In genomic region chr1:61436016-61436415, GRCh38 we compare ENCODE assay signal across 1 cellular context.
TF ChIP-seq lines count a peak whose summit lies in the region.

No MANE protein-coding gene starts in this region.

TF ChIP-seq in GM23338, 12 proteins besides CTCF, POLR2A, EP300 and RAD21 (continued from another document):
- TF ChIP-seq ZNF462 (CRISPR knock-in tag; IDR thresholded peaks at IDR 0.05) = no peak
- no peak for TF ChIP-seq EZH2phosphoT487 (IDR thresholded peaks at IDR 0.05; ENCODE audit: unreplicated experiment)
- TF ChIP-seq ZNF331 (CRISPR knock-in tag; IDR thresholded peaks at IDR 0.05; ENCODE audit: low read depth) = no peak
- TF ChIP-seq, protein P1, sequence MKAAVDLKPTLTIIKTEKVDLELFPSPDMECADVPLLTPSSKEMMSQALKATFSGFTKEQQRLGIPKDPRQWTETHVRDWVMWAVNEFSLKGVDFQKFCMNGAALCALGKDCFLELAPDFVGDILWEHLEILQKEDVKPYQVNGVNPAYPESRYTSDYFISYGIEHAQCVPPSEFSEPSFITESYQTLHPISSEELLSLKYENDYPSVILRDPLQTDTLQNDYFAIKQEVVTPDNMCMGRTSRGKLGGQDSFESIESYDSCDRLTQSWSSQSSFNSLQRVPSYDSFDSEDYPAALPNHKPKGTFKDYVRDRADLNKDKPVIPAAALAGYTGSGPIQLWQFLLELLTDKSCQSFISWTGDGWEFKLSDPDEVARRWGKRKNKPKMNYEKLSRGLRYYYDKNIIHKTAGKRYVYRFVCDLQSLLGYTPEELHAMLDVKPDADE (IDR thresholded peaks at IDR 0.05) = no peak
- no peak for TF ChIP-seq STAT1 (IDR thresholded peaks at IDR 0.05; ENCODE audit: unreplicated experiment)
- TF ChIP-seq, protein P2, sequence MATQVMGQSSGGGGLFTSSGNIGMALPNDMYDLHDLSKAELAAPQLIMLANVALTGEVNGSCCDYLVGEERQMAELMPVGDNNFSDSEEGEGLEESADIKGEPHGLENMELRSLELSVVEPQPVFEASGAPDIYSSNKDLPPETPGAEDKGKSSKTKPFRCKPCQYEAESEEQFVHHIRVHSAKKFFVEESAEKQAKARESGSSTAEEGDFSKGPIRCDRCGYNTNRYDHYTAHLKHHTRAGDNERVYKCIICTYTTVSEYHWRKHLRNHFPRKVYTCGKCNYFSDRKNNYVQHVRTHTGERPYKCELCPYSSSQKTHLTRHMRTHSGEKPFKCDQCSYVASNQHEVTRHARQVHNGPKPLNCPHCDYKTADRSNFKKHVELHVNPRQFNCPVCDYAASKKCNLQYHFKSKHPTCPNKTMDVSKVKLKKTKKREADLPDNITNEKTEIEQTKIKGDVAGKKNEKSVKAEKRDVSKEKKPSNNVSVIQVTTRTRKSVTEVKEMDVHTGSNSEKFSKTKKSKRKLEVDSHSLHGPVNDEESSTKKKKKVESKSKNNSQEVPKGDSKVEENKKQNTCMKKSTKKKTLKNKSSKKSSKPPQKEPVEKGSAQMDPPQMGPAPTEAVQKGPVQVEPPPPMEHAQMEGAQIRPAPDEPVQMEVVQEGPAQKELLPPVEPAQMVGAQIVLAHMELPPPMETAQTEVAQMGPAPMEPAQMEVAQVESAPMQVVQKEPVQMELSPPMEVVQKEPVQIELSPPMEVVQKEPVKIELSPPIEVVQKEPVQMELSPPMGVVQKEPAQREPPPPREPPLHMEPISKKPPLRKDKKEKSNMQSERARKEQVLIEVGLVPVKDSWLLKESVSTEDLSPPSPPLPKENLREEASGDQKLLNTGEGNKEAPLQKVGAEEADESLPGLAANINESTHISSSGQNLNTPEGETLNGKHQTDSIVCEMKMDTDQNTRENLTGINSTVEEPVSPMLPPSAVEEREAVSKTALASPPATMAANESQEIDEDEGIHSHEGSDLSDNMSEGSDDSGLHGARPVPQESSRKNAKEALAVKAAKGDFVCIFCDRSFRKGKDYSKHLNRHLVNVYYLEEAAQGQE (IDR thresholded peaks at IDR 0.05; ENCODE audit: unreplicated experiment) = no peak
- no peak for TF ChIP-seq EZH2 (IDR thresholded peaks at IDR 0.05; ENCODE audit: low read depth, unreplicated experiment)
